ENCODE assay signal across 22 cellular contexts in the genomic region with DNA sequence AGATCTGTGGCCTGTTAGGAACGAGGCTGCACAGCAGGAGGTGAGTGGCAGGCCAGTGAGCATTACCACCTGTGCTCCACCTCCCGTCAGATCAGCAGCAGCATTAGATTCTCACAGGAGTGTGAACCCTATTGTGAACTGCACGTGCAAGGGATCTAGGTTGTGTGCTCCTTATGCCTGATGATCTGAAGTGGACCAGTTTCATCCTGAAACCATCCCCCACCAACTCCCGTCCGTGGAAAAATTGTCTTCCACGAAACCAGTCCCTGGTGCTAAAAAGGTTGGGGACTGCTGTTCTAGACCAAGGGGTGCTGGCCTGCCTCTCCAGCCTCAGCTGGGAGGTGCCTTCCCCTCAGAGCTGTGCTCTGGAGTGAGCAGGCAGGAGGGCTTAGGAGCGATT.
"Had no signal": no experiment of that assay in that cellular context is flagged by ENCODE, and none has a peak within 500 bp of the region (broad histone marks: within the 10 kb centered on the region; RNA-seq: fewer than 3 reads in every experiment).

No MANE protein-coding gene starts in this region.

- H3K27ac ChIP-seq: epithelial cell of prostate, gastrocnemius medialis, neutrophil, parathyroid adenoma, skin epidermis, spleen, testis, tibial artery had no signal

- H3K36me3 Mint-ChIP-seq: natural killer cell, type B pancreatic cell had no signal

- H3K36me3 ChIP-seq: gastrocnemius medialis, neutrophil, spleen, tibial artery had no signal

- H3K4me3 ChIP-seq: gastrocnemius medialis, lung, skin epidermis, spleen, testis, tibial artery had no signal

- H3K4me1 Mint-ChIP-seq: memory B cell; stimulated activated memory B cell treated with anti-CD40 and anti-IgM and Interleukin-4, amounts not matched to agents 10 μg/mL and 1 μg/mL and 100 μg/mL, for 72 hours had no signal

- ATAC-seq: esophagus mucosa; gastrocnemius medialis; natural killer cell; right cardiac atrium; stimulated activated memory B cell treated with anti-CD40 and anti-IgM and Interleukin-4, amounts not matched to agents 10 μg/mL and 1 μg/mL and 100 μg/mL, for 72 hours; stimulated activated naive CD8-positive, alpha-beta T cell treated with anti-CD3 and anti-CD28 coated beads, Interleukin-15, Interleukin-2, amounts not matched to agents 100 U/mL and 50 U/mL, for 24 hours had no signal

- H3K27ac Mint-ChIP-seq: memory B cell; natural killer cell; progenitor cell of endocrine pancreas; stimulated activated memory B cell treated with anti-CD40 and anti-IgM and Interleukin-4, amounts not matched to agents 10 μg/mL and 1 μg/mL and 100 μg/mL, for 72 hours; type B pancreatic cell had no signal

- H3K9me3 ChIP-seq: gastrocnemius medialis, neutrophil, spleen, testis, tibial artery had no signal

- H3K27me3 ChIP-seq: gastrocnemius medialis, testis had no signal

- H3K9me3 Mint-ChIP-seq: natural killer cell; stimulated activated memory B cell treated with anti-CD40 and anti-IgM and Interleukin-4, amounts not matched to agents 10 μg/mL and 1 μg/mL and 100 μg/mL, for 72 hours had no signal

- H3K4me1 ChIP-seq: gastrocnemius medialis, parathyroid adenoma, testis, tibial artery had no signal

- H3K4me3 Mint-ChIP-seq: memory B cell; natural killer cell; stimulated activated memory B cell treated with anti-CD40 and anti-IgM and Interleukin-4, amounts not matched to agents 10 μg/mL and 1 μg/mL and 100 μg/mL, for 72 hours; type B pancreatic cell had no signal

- DNase-seq: cortex of kidney; effector CD4-positive, alpha-beta T cell; foreskin fibroblast; gastrocnemius medialis; natural killer cell; right cardiac atrium; spleen; stimulated activated CD4-positive, alpha-beta T cell treated with anti-CD3 and anti-CD28 coated beads, Interleukin-4, amount 100 ng/mL, for 4 hours; stimulated activated naive CD8-positive, alpha-beta T cell treated with anti-CD3 and anti-CD28 coated beads, Interleukin-15, Interleukin-2, amounts not matched to agents 100 U/mL and 50 U/mL, for 24 hours; substantia nigra; testis had no signal
